Comparison of ENCODE assay signal across 10 cellular contexts in the genomic region with DNA sequence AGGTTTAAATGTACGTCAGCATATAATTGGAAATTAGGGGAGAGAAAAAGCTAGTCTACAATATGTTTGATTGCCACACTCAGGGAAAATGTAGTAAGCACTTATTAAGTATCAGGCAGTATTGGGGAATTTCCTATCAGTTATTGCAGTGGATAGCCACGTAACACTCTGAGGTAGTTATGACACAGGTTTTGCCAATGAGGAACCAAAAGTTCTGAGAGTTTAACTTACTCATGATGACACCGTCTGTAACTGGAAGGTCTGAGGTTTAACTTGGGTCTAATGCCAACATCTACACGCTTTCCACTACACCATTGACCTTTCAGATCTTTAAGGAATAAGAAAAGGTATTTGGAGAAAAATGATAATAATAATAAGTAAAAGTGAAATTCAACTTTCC.
DNase-seq lines count a peak whose midpoint lies in the region; ATAC-seq and TF ChIP-seq lines count a peak whose summit lies in the region.
"Had no signal": no experiment of that assay in that cellular context is flagged by ENCODE, and none has a peak within 500 bp of the region (broad histone marks: within the 10 kb centered on the region; RNA-seq: fewer than 3 reads in every experiment).

No MANE protein-coding gene starts in this region.

- no peak overlapping the region for H3K4me3 Mint-ChIP-seq in activated naive CD8-positive, alpha-beta T cell treated with anti-CD3 and anti-CD28 coated beads for 36 hours
- H3K4me3 Mint-ChIP-seq: CD4-positive, alpha-beta memory T cell had no signal

- peak overlapping the region; percentile 5 for H3K27ac Mint-ChIP-seq in activated naive CD8-positive, alpha-beta T cell treated with anti-CD3 and anti-CD28 coated beads for 36 hours
- H3K27ac Mint-ChIP-seq: CD4-positive, alpha-beta memory T cell had no signal

- H3K9me3 Mint-ChIP-seq in activated naive CD8-positive, alpha-beta T cell treated with anti-CD3 and anti-CD28 coated beads for 36 hours, result peaks cover 17% of the 10 kb centered on the region

- ATAC-seq in GM19452 (IDR thresholded peaks at IDR 0.05; ENCODE audit: unreplicated experiment), result peak; percentile 92
- ATAC-seq in HG03097 (IDR thresholded peaks at IDR 0.05; ENCODE audit: low FRiP score, unreplicated experiment), result peak; percentile 79

- peaks cover 24% of the 10 kb centered on the region for H3K36me3 Mint-ChIP-seq in activated naive CD8-positive, alpha-beta T cell treated with anti-CD3 and anti-CD28 coated beads for 36 hours

- no peaks in the 10 kb centered on the region for H3K4me1 Mint-ChIP-seq in activated naive CD8-positive, alpha-beta T cell treated with anti-CD3 and anti-CD28 coated beads for 36 hours
- H3K4me1 Mint-ChIP-seq: CD4-positive, alpha-beta memory T cell had no signal

- no peak for TF ChIP-seq CTCF in GM10266 (IDR thresholded peaks at IDR 0.05; ENCODE audit: control insufficient read depth, insufficient read depth, low read depth, missing control alignments)

- no peaks in the 10 kb centered on the region for H3K27me3 Mint-ChIP-seq in activated naive CD8-positive, alpha-beta T cell treated with anti-CD3 and anti-CD28 coated beads for 36 hours

- DNase-seq in GM10266 (ENCODE audit: extremely low spot score) (peak; percentile 45), NCI-H526 treated with DMSO at 0.1 percent for 48 hours (lab: John Stamatoyannopoulos, UW) (no peak), HK-2 (ENCODE audit: unreplicated experiment) (no peak), cardiac septum (ENCODE audit: low spot score) (no peak)
- no peak for DNase-seq in activated naive CD8-positive, alpha-beta T cell treated with anti-CD3 and anti-CD28 coated beads for 36 hours
- no peak for DNase-seq in central memory CD4-positive, alpha-beta T cell
- DNase-seq: CD4-positive, alpha-beta memory T cell; Kasumi-1 had no signal

- intact Hi-C loops in cardiac septum (cut with DNase I), result no loop called here
